25 cellular contexts compared by ENCODE assay signal in the genomic region with DNA sequence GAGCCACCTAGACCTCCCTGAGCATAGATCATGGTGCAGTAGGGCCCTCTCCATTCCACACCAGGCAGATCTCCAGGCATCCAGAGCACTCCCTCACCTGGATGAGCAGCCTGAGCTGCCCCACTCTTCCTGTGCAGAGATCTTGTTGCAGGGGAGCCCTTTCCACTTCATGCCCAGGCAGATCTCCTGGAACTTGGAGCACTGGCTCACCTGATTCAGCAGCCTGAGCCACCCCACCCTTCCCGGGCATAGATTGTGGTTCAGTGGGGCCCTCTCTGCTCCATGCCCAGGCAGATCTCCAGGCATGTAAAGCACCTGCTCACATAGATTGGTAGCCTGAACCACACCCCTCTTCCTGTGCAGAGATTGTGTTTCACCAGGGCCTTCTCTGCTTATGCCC.
A peak's percentile ranks its signal among the peaks of the same experiment; 100 is the strongest.
DNase-seq lines count a peak whose midpoint lies in the region; ATAC-seq, FAIRE-seq and TF ChIP-seq lines count a peak whose summit lies in the region.
"Had no signal": no experiment of that assay in that cellular context is flagged by ENCODE, and none has a peak within 500 bp of the region (broad histone marks: within the 10 kb centered on the region; RNA-seq: fewer than 3 reads in every experiment).

No MANE protein-coding gene starts in this region.

- peak; percentile 85 for DNase-seq in mammary epithelial cell
- DNase-seq in MCF 10A (ENCODE audit: unreplicated experiment), result no peak
- DNase-seq in bronchial epithelial cell (ENCODE audit: low read depth), result peak; percentile 76
- DNase-seq in keratinocyte (ENCODE audit: low read depth, low spot score), result peak; percentile 71
- no peak for DNase-seq in superior temporal gyrus (ENCODE audit: extremely low spot score)
- DNase-seq in NCI-H1105 (lab: John Stamatoyannopoulos, UW), result no peak
- DNase-seq in ecto neural progenitor cell (ENCODE audit: low spot score), result no peak
- DNase-seq: Caco-2; CD4-positive, CD25-positive, alpha-beta regulatory T cell; CD8-positive, alpha-beta T cell; DMS153; DMS79; EL; GDM1; H9 had no signal

- H2AFZ ChIP-seq in mammary epithelial cell (ENCODE audit: low read depth, low read length) (peak overlapping the region; percentile 54), keratinocyte (ENCODE audit: control insufficient read depth, low read length) (peak overlapping the region; percentile 25)
- H2AFZ ChIP-seq: GM23338 had no signal

- TF ChIP-seq CTCF in mammary epithelial cell (conservative IDR thresholded peaks at IDR 0.05 in 1 of 2, IDR thresholded peaks at IDR 0.05 in 1 of 2; ENCODE audit: extremely low read depth in 1 of 2, insufficient read depth in 1 of 2, low read depth in 1 of 2, low read length in 2 of 2) (no peak), MCF 10A (IDR thresholded peaks at IDR 0.05; ENCODE audit: unreplicated experiment) (no peak), bronchial epithelial cell (IDR thresholded peaks at IDR 0.05; ENCODE audit: insufficient read depth, low read length, severe bottlenecking) (no peak), keratinocyte (optimal IDR thresholded peaks at IDR 0.05 in 1 of 3, IDR thresholded peaks at IDR 0.05 in 1 of 3, conservative IDR thresholded peaks at IDR 0.05 in 1 of 3; ENCODE audit: extremely low read depth in 1 of 3, insufficient read depth in 2 of 3, low read length in 3 of 3) (no peak)

- no peak for FAIRE-seq in bronchial epithelial cell (lab: Jason Lieb, UNC)
- FAIRE-seq in keratinocyte (lab: Jason Lieb, UNC), result peak; percentile 69
- FAIRE-seq: A204.1, GM12878, GM19239 had no signal

- peaks cover 21% of the 10 kb centered on the region for H3K9me3 ChIP-seq in mammary epithelial cell (replicated peaks; ENCODE audit: insufficient read depth, low read length)
- peaks cover 14% of the 10 kb centered on the region for H3K9me3 ChIP-seq in keratinocyte (ENCODE audit: control insufficient read depth, low read depth, low read length)

- dilution Hi-C loops in mammary epithelial cell (cut with HindIII; ENCODE audit: low sequenced_read_pairs), result no loop called here
- dilution Hi-C loops in keratinocyte (cut with MboI; ENCODE audit: extremely low pct_ligation_motif_present, low sequenced_read_pairs), result no loop called here

- no peaks in the 10 kb centered on the region for H3K4me1 Mint-ChIP-seq in MCF 10A (ENCODE audit: insufficient read depth, unreplicated experiment)
- H3K4me1 Mint-ChIP-seq: B cell; CD4-positive, CD25-positive, alpha-beta regulatory T cell; GM23338; H9 had no signal

- H3K27ac ChIP-seq in mammary epithelial cell (ENCODE audit: insufficient read depth, low read depth, low read length) (no peak overlapping the region), keratinocyte (ENCODE audit: control insufficient read depth, insufficient read depth, low read length) (peak overlapping the region; percentile 23)
- H3K27ac ChIP-seq: 22Rv1, BLaER1, C4-2B had no signal

- CTCF ChIA-PET in mammary epithelial cell (lab: Charles Lee; ENCODE audit: low non-redundant PET), result interaction anchor here (0.6 kb wide), 1 partner anchor 83 kb away, joined by 5 read pairs; no protein-coding TSS in a partner anchor
- CTCF ChIA-PET in MCF 10A (lab: Yijun Ruan, JAX), result interaction anchor here (0.7 kb wide), 1 partner anchor 151 kb away, joined by 3 read pairs; no protein-coding TSS in a partner anchor

- no peak overlapping the region for H3K9ac ChIP-seq in mammary epithelial cell (ENCODE audit: insufficient read depth, low read length)
- H3K9ac ChIP-seq in keratinocyte (ENCODE audit: control insufficient read depth, extremely low read depth, insufficient read depth, low read length), result no peak overlapping the region
- H3K9ac ChIP-seq: BLaER1 had no signal

- no peak overlapping the region for H3K4me3 Mint-ChIP-seq in MCF 10A (ENCODE audit: unreplicated experiment)
- H3K4me3 Mint-ChIP-seq: B cell; CD8-positive, alpha-beta T cell; GM23338; H9 had no signal

- H3K4me3 ChIP-seq in mammary epithelial cell (replicated peaks in 1 of 3; ENCODE audit: insufficient read depth in 1 of 3, low read depth in 2 of 3, low read length in 3 of 3) (no peak overlapping the region), bronchial epithelial cell (ENCODE audit: low read depth, low read length) (no peak overlapping the region), keratinocyte (ENCODE audit: control insufficient read depth in 2 of 3, extremely low read depth in 1 of 3, insufficient read depth in 2 of 3, low read depth in 1 of 3, low read length in 3 of 3) (no peak overlapping the region)
- H3K4me3 ChIP-seq: BLaER1, GM12878, GM23338 had no signal

- H3K4me1 ChIP-seq in mammary epithelial cell (ENCODE audit: insufficient read depth, low read length), result peaks cover 13% of the 10 kb centered on the region
- peaks cover 6% of the 10 kb centered on the region for H3K4me1 ChIP-seq in keratinocyte (ENCODE audit: control insufficient read depth, extremely low read depth, insufficient read depth, low read length)
- H3K4me1 ChIP-seq: BLaER1, Caco-2 had no signal

- H3K36me3 ChIP-seq in mammary epithelial cell (ENCODE audit: insufficient read depth, low read length) (no peaks in the 10 kb centered on the region), bronchial epithelial cell (ENCODE audit: control insufficient read depth, insufficient read depth, low read length) (no peaks in the 10 kb centered on the region), keratinocyte (ENCODE audit: control insufficient read depth in 2 of 2, extremely low read depth in 1 of 2, insufficient read depth in 2 of 2, low read length in 2 of 2) (no peaks in the 10 kb centered on the region)
- H3K36me3 ChIP-seq: BLaER1 had no signal

- WGBS in mammary epithelial cell (ENCODE audit: low coverage, missing lambda C conversion rate), result 0% methylated on average over 1 of the region's 1 CpG

- in situ Hi-C loops in mammary epithelial cell (cut with MboI; ENCODE audit: low sequenced_read_pairs in 2 of 2), result no loop called here

- H3K4me2 ChIP-seq in mammary epithelial cell (ENCODE audit: insufficient read depth, low read depth, low read length) (no peak overlapping the region), keratinocyte (ENCODE audit: control insufficient read depth, extremely low read depth, insufficient read depth, low read depth, low read length) (peak overlapping the region; percentile 12)
- H3K4me2 ChIP-seq: BLaER1, GM23338 had no signal

- H3K27ac Mint-ChIP-seq in MCF 10A (ENCODE audit: low read depth, unreplicated experiment), result no peak overlapping the region
- H3K27ac Mint-ChIP-seq: B cell; CD4-positive, CD25-positive, alpha-beta regulatory T cell; CD8-positive, alpha-beta T cell; GM23338; H9 had no signal

- POLR2A ChIA-PET in MCF 10A (lab: Yijun Ruan, JAX), result interaction anchor here (1.0 kb wide), 1 partner anchor 9 kb away, joined by 3 read pairs; no protein-coding TSS in a partner anchor

- H3K79me2 ChIP-seq in mammary epithelial cell (ENCODE audit: insufficient read depth, low read length), result no peaks in the 10 kb centered on the region
- H3K79me2 ChIP-seq in keratinocyte (ENCODE audit: control insufficient read depth, insufficient read depth, low read length), result no peaks in the 10 kb centered on the region

- H3K27me3 Mint-ChIP-seq in MCF 10A (ENCODE audit: insufficient read depth, unreplicated experiment), result no peaks in the 10 kb centered on the region
- H3K27me3 Mint-ChIP-seq: CD4-positive, CD25-positive, alpha-beta regulatory T cell had no signal

- H4K20me1 ChIP-seq in mammary epithelial cell (ENCODE audit: insufficient read depth, low read length), result no peaks in the 10 kb centered on the region
- no peaks in the 10 kb centered on the region for H4K20me1 ChIP-seq in keratinocyte (ENCODE audit: control insufficient read depth, extremely low read depth, insufficient read depth, low read length)
- H4K20me1 ChIP-seq: BLaER1 had no signal

- H3K27me3 ChIP-seq in mammary epithelial cell (ENCODE audit: insufficient read depth, low read length), result no peaks in the 10 kb centered on the region
- H3K27me3 ChIP-seq in bronchial epithelial cell (ENCODE audit: control insufficient read depth, insufficient read depth, low read length), result no peaks in the 10 kb centered on the region
- H3K27me3 ChIP-seq in keratinocyte (ENCODE audit: control insufficient read depth, extremely low read depth, insufficient read depth, low read length), result no peaks in the 10 kb centered on the region
- H3K27me3 ChIP-seq: BLaER1 had no signal

- peak; percentile 84 for ATAC-seq in esophagus mucosa
- ATAC-seq: CD8-positive, alpha-beta T cell; GM12878; GM23338; HCT116 had no signal

- no peaks in the 10 kb centered on the region for H3K36me3 Mint-ChIP-seq in MCF 10A (ENCODE audit: insufficient read depth, unreplicated experiment)
- H3K36me3 Mint-ChIP-seq: CD8-positive, alpha-beta T cell had no signal

- intact Hi-C loops in mammary epithelial cell (cut with micrococcal nuclease) (loop anchor here (2.0 kb wide), 1 partner anchor 43 kb away; no protein-coding TSS in a partner anchor), MCF 10A (cut with micrococcal nuclease) (no loop called here)

- peaks cover 9% of the 10 kb centered on the region for H3K9me3 Mint-ChIP-seq in MCF 10A (ENCODE audit: unreplicated experiment)

- BruUV-seq in mammary epithelial cell (replicated peaks; lab: Mats Ljungman, UMichigan), result no TSS peak
- BruUV-seq in MCF 10A (replicated peaks; lab: Mats Ljungman, UMichigan), result no TSS peak

- no peaks in the 10 kb centered on the region for H3K9me1 ChIP-seq in keratinocyte (ENCODE audit: control insufficient read depth, extremely low read depth, insufficient read depth, low read length)

Comparison
In these comparisons a context has a peak if more than half of its experiments do, and no peak if none do; other contexts are left out.
1. DNase-seq: peak in mammary epithelial cell (single experiment), bronchial epithelial cell (single experiment) and keratinocyte (single experiment); none in MCF 10A (single experiment), superior temporal gyrus (single experiment), NCI-H1105 (single experiment) and ecto neural progenitor cell (single experiment).